Comparison of ENCODE assay signal across 9 cellular contexts in the genomic region with DNA sequence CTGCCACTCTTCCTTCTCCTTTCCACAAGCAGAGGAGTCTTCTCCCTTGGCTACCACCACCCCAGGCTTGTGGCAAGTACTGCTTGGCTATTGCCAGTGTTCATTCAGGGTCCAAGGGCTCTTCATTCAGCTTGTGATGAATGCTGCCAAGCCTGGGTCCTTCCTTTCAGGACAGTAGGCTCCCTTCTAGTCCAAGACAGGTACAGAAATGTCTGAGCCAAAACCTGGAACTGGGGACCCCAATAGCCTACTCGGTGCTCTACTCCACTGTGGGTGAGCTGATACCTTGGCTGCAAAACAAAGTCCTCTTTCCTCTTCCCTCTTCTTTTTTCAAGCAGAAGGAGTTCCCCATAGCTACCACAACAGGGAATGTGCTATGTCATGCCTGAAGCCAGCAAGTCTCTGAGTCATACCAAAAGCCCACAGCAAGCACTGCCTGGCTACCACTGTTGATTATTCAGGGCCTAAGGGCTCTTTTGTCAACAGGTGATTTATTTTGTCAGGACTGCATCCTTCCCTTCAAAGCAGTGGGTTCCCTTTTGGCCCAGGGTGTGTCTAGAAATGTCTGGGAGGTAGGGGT.
DNase-seq lines count a peak whose midpoint lies in the region; ATAC-seq, FAIRE-seq and TF ChIP-seq lines count a peak whose summit lies in the region.
"Had no signal": no experiment of that assay in that cellular context is flagged by ENCODE, and none has a peak within 500 bp of the region (broad histone marks: within the 10 kb centered on the region; RNA-seq: fewer than 3 reads in every experiment).

No MANE protein-coding gene starts in this region.

- H3K27me3 ChIP-seq in breast epithelium, result no peaks in the 10 kb centered on the region
- no peaks in the 10 kb centered on the region for H3K27me3 ChIP-seq in CD8-positive, alpha-beta memory T cell (ENCODE audit: insufficient read depth, low read length, poor library complexity, severe bottlenecking)
- no peaks in the 10 kb centered on the region for H3K27me3 ChIP-seq in small intestine (ENCODE audit: control insufficient read depth in 2 of 2, insufficient read depth in 2 of 2, low read length in 2 of 2)

- H3K27ac Mint-ChIP-seq in MCF 10A (ENCODE audit: low read depth, unreplicated experiment), result peak overlapping the region; percentile 98
- peak overlapping the region; percentile 31 for H3K27ac Mint-ChIP-seq in nephron progenitor cell
- no peak overlapping the region for H3K27ac Mint-ChIP-seq in CD8-positive, alpha-beta memory T cell

- TSS peak; percentile 89 for BruUV-seq in MCF 10A (replicated peaks; lab: Mats Ljungman, UMichigan)

- WGBS in small intestine, 3 donors, result 45 to 91% (median 62%) methylated on average over 1 of the region's 1 CpG

- no peak for FAIRE-seq in small intestine (lab: Jason Lieb, UNC)

- H3K4me3 ChIP-seq in breast epithelium (no peak overlapping the region), astrocyte of the cerebellum (ENCODE audit: low read depth, low read length) (no peak overlapping the region), small intestine (ENCODE audit: low read depth in 1 of 2, low read length in 2 of 2) (no peak overlapping the region)
- no peak overlapping the region for H3K4me3 ChIP-seq in CD8-positive, alpha-beta memory T cell (ENCODE audit: low read length)

- H3K36me3 ChIP-seq in breast epithelium (no peaks in the 10 kb centered on the region), small intestine (ENCODE audit: control insufficient read depth in 2 of 2, insufficient read depth in 2 of 2, low read length in 2 of 2) (no peaks in the 10 kb centered on the region)
- no peaks in the 10 kb centered on the region for H3K36me3 ChIP-seq in CD8-positive, alpha-beta memory T cell (ENCODE audit: insufficient read depth, low read length)

- no peaks in the 10 kb centered on the region for H3K27me3 Mint-ChIP-seq in MCF 10A (ENCODE audit: insufficient read depth, unreplicated experiment)
- H3K27me3 Mint-ChIP-seq in nephron progenitor cell (ENCODE audit: low read depth, poor library complexity), result no peaks in the 10 kb centered on the region
- H3K27me3 Mint-ChIP-seq in CD8-positive, alpha-beta memory T cell, result no peaks in the 10 kb centered on the region

- peak; percentile 74 for ATAC-seq in HG03520 (IDR thresholded peaks at IDR 0.05; ENCODE audit: unreplicated experiment)

- H3K27ac ChIP-seq in breast epithelium, result peak overlapping the region in 1 of 2 donors; percentile 56
- no peak overlapping the region for H3K27ac ChIP-seq in CD8-positive, alpha-beta memory T cell (ENCODE audit: low read depth, low read length)
- H3K27ac ChIP-seq in small intestine (ENCODE audit: low read depth in 1 of 2, low read length in 1 of 2), result peak overlapping the region in 1 of 2 donors; percentile 66
- H3K27ac ChIP-seq: C4-2B had no signal

- TF ChIP-seq POLR2A in breast epithelium (IDR thresholded peaks at IDR 0.05), result no peak

- H3K4me1 ChIP-seq in breast epithelium (no peaks in the 10 kb centered on the region), small intestine (ENCODE audit: control insufficient read depth in 2 of 2, insufficient read depth in 1 of 2, low read depth in 1 of 2, low read length in 1 of 2) (no peaks in the 10 kb centered on the region)
- H3K4me1 ChIP-seq in CD8-positive, alpha-beta memory T cell (ENCODE audit: insufficient read depth, low read length), result no peaks in the 10 kb centered on the region

- TF ChIP-seq CTCF in MCF 10A (IDR thresholded peaks at IDR 0.05; ENCODE audit: unreplicated experiment) (no peak), breast epithelium (IDR thresholded peaks at IDR 0.05) (no peak), astrocyte of the cerebellum (IDR thresholded peaks at IDR 0.05; ENCODE audit: low read depth, low read length, missing control alignments) (no peak), nephron progenitor cell (IDR thresholded peaks at IDR 0.05) (no peak)

- POLR2A ChIA-PET in MCF 10A (lab: Yijun Ruan, JAX), result interaction anchor here (0.6 to 2.1 kb wide), 5 partner anchors 8 to 663 kb away, joined by 3 to 5 read pairs (median 3); partner anchors contain the start of gene HHAT
- POLR2A ChIA-PET in CD8-positive, alpha-beta memory T cell (lab: Charles Lee), result no interaction called here

- CTCF ChIA-PET in MCF 10A (lab: Yijun Ruan, JAX), result interaction anchor here (0.5 to 3.8 kb wide), 10 partner anchors 9 to 538 kb away, joined by 3 to 29 read pairs (median 4); partner anchors contain the start of gene KCNH1
- CTCF ChIA-PET in CD8-positive, alpha-beta memory T cell (lab: Charles Lee), result no interaction called here

- H3K4me3 Mint-ChIP-seq in MCF 10A (ENCODE audit: unreplicated experiment) (no peak overlapping the region), nephron progenitor cell (no peak overlapping the region)
- H3K4me3 Mint-ChIP-seq in CD8-positive, alpha-beta memory T cell, result no peak overlapping the region

- H3K36me3 Mint-ChIP-seq in MCF 10A (ENCODE audit: insufficient read depth, unreplicated experiment) (peaks cover 5% of the 10 kb centered on the region), nephron progenitor cell (ENCODE audit: low read depth) (no peaks in the 10 kb centered on the region)
- peaks cover 5 to 26% (median 5%) of the 10 kb centered on the region in 3 donors for H3K36me3 Mint-ChIP-seq in CD8-positive, alpha-beta memory T cell

- H3K9me3 ChIP-seq in breast epithelium, result no peaks in the 10 kb centered on the region
- no peaks in the 10 kb centered on the region for H3K9me3 ChIP-seq in CD8-positive, alpha-beta memory T cell (ENCODE audit: low read length)
- H3K9me3 ChIP-seq in small intestine (ENCODE audit: control insufficient read depth, low read depth), result no peaks in the 10 kb centered on the region

- intact Hi-C loops in MCF 10A (cut with micrococcal nuclease) (loop anchor here (1.0 to 5.0 kb wide), 5 partner anchors 129 to 915 kb away; partner anchors contain the start of gene RCOR3), breast epithelium (cut with DNase I; ENCODE audit: low total_unique reads) (no loop called here)

- in situ Hi-C loops in astrocyte of the cerebellum (cut with HindIII; ENCODE audit: low sequenced_read_pairs), result no loop called here

- H3K4me1 Mint-ChIP-seq in MCF 10A (ENCODE audit: insufficient read depth, unreplicated experiment), result peaks cover 19% of the 10 kb centered on the region
- peaks cover 14% of the 10 kb centered on the region for H3K4me1 Mint-ChIP-seq in nephron progenitor cell
- no peaks in the 10 kb centered on the region for H3K4me1 Mint-ChIP-seq in CD8-positive, alpha-beta memory T cell

- DNase-seq in MCF 10A (ENCODE audit: unreplicated experiment) (peak; percentile 94), breast epithelium (ENCODE audit: low spot score in 2 of 2) (no peak), astrocyte of the cerebellum (ENCODE audit: low read depth) (peak; percentile 84), nephron progenitor cell (no peak), NCI-H2029 (lab: John Stamatoyannopoulos, UW) (no peak), small intestine (no peak)
- no peak for DNase-seq in CD8-positive, alpha-beta memory T cell

- H3K9me3 Mint-ChIP-seq in MCF 10A (ENCODE audit: unreplicated experiment) (peaks cover 15% of the 10 kb centered on the region), nephron progenitor cell (peaks cover 4% of the 10 kb centered on the region)
- H3K9me3 Mint-ChIP-seq in CD8-positive, alpha-beta memory T cell, result peaks cover 0 to 12% (median 5%) of the 10 kb centered on the region in 5 donors

Comparison
In these comparisons a context has a peak if more than half of its experiments do, and no peak if none do; other contexts are left out.
1. DNase-seq: peak in MCF 10A (single experiment) and astrocyte of the cerebellum (single experiment); none in breast epithelium (0 of 2), nephron progenitor cell (single experiment), CD8-positive, alpha-beta memory T cell (0 of 5), NCI-H2029 (single experiment) and small intestine (single experiment).
2. H3K27ac Mint-ChIP-seq: peak in MCF 10A (single experiment) and nephron progenitor cell (single experiment); none in CD8-positive, alpha-beta memory T cell (0 of 8).